ENCODE assay signal across 8 cellular contexts in genomic region chr16:83807327-83807709, GRCh38. TPM values are rescaled to one million over a fixed set of nuclear protein-coding genes. Genes with fewer than 3 reads are reported as not detected.
DNase-seq lines count a peak whose midpoint lies in the region; ATAC-seq and TF ChIP-seq lines count a peak whose summit lies in the region.

No MANE protein-coding gene starts in this region.

- CTCF ChIA-PET in Panc1 (lab: Charles Lee): no interaction called here

- intact Hi-C loops in Panc1 (cut with micrococcal nuclease; ENCODE audit: unreplicated experiment): no loop called here

- H3K9ac ChIP-seq in skeletal muscle satellite cell (ENCODE audit: low read depth, low read length): no peak overlapping the region

- peak overlapping the region; percentile 47 to 86 for H3K4me3 ChIP-seq in Panc1 (ENCODE audit: low read depth in 2 of 2, low read length in 2 of 2)
- H3K4me3 ChIP-seq in fibroblast of mammary gland (ENCODE audit: control insufficient read depth, low read depth, low read length): peak overlapping the region; percentile 24
- peak overlapping the region; percentile 99 for H3K4me3 ChIP-seq in skeletal muscle satellite cell (ENCODE audit: low read length)

- TF ChIP-seq CTCF in Panc1 (IDR thresholded peaks at IDR 0.05) (no peak), fibroblast of mammary gland (conservative IDR thresholded peaks at IDR 0.05; ENCODE audit: control insufficient read depth, insufficient read depth, low read depth, low read length) (no peak)

- no TSS peak for BruUV-seq in Panc1 (replicated peaks; lab: Mats Ljungman, UMichigan)

- no peaks in the 10 kb centered on the region for H3K9me3 ChIP-seq in Panc1 (ENCODE audit: control insufficient read depth, insufficient read depth, low read depth, low read length)
- H3K9me3 ChIP-seq in skeletal muscle satellite cell (replicated peaks; ENCODE audit: low read length): no peaks in the 10 kb centered on the region

- in situ Hi-C loops in Panc1 (cut with HindIII; ENCODE audit: low pct_unique_long_range_greater_than_20kb, low sequenced_read_pairs): no loop called here

- peaks cover 18% of the 10 kb centered on the region for H3K36me3 ChIP-seq in Panc1 (ENCODE audit: control insufficient read depth, insufficient read depth, low read length)
- H3K36me3 ChIP-seq in skeletal muscle satellite cell (ENCODE audit: insufficient read depth, low read length): peaks cover 10% of the 10 kb centered on the region

- peaks cover under 1% of the 10 kb centered on the region; the same call in 1 of the 2 replicates for H3K4me1 ChIP-seq in Panc1 (ENCODE audit: control insufficient read depth, insufficient read depth, low read length)
- H3K4me1 ChIP-seq in skeletal muscle satellite cell (ENCODE audit: control insufficient read depth, insufficient read depth, low read length): peaks cover 10% of the 10 kb centered on the region

- H3K27me3 ChIP-seq in Panc1 (ENCODE audit: control insufficient read depth, insufficient read depth, low read length) (no peaks in the 10 kb centered on the region), skeletal muscle satellite cell (ENCODE audit: control insufficient read depth, insufficient read depth, low read length) (no peaks in the 10 kb centered on the region)

- no peak for DNase-seq in Panc1 (ENCODE audit: low read depth, low spot score)
- no peak for DNase-seq in fibroblast of mammary gland (ENCODE audit: low read depth)
- DNase-seq in NCI-H2171 (lab: John Stamatoyannopoulos, UW): no peak
- DNase-seq in C1 segment of cervical spinal cord (lab: John Stamatoyannopoulos, UW): no peak
- DNase-seq in midbrain (lab: John Stamatoyannopoulos, UW): no peak

- POLR2A ChIA-PET in Panc1 (lab: Charles Lee): no interaction called here

- peak overlapping the region; percentile 67; the same call in 1 of the 2 replicates for H3K27ac ChIP-seq in Panc1 (ENCODE audit: low read length)

- H3K4me2 ChIP-seq in skeletal muscle satellite cell (ENCODE audit: low read length): peak overlapping the region; percentile 92

- peak; percentile 4 for ATAC-seq in GM21360 (IDR thresholded peaks at IDR 0.05; ENCODE audit: unreplicated experiment)
- ATAC-seq in Panc1: peak; percentile 43
- ATAC-seq in HG03039 (IDR thresholded peaks at IDR 0.05; ENCODE audit: unreplicated experiment): no peak

RNA-seq across cellular contexts. Expression of gene HSBP1, which starts 0.5 kb away (rescaled TPM):
- total RNA-seq in Panc1 (2021; ENCODE audit: unreplicated experiment): 117 TPM
- 147 TPM for polyA plus RNA-seq in Panc1 (2012; ENCODE audit: insufficient read length)
- total RNA-seq in skeletal muscle satellite cell (2012; rRNA removed): 20.0 and 21.8 TPM in 2 replicates

Comparison
In these comparisons a context has a peak if more than half of its experiments do, and no peak if none do; other contexts are left out.
1. H3K4me3 ChIP-seq: peak in every context shown above with its lines; median percentile 99 in skeletal muscle satellite cell; 66 in Panc1; 24 in fibroblast of mammary gland.